In genomic region chr5:78361226-78361993, GRCh38 we compare ENCODE assay signal across 8 cellular contexts. TPM values are rescaled to one million over a fixed set of nuclear protein-coding genes. Genes with fewer than 3 reads are reported as not detected.
DNase-seq lines count a peak whose midpoint lies in the region; ATAC-seq and TF ChIP-seq lines count a peak whose summit lies in the region.

No MANE protein-coding gene starts in this region.

- H3K27me3 ChIP-seq in Peyer's patch (no peaks in the 10 kb centered on the region), spleen (replicated peaks in 1 of 7) (no peaks in the 10 kb centered on the region)

- DNase-seq in GM03348 (ENCODE audit: low spot score), result peak; percentile 45
- peak; percentile 35 for DNase-seq in KG1 (lab: John Stamatoyannopoulos, UW)
- peak in 1 of 3 donors; percentile 55 for DNase-seq in Peyer's patch
- no peak for DNase-seq in central memory CD8-positive, alpha-beta T cell (ENCODE audit: low spot score in 2 of 2)
- DNase-seq in kidney glomerular epithelial cell (lab: John Stamatoyannopoulos, UW), result peak; percentile 44
- DNase-seq in spleen, result no peak
- no peak for DNase-seq in NCI-H1930 (lab: John Stamatoyannopoulos, UW)

- no peaks in the 10 kb centered on the region for H3K9me3 Mint-ChIP-seq in central memory CD8-positive, alpha-beta T cell

- TF ChIP-seq POLR2A in Peyer's patch (IDR thresholded peaks at IDR 0.05) (peak in 1 of 2 donors; percentile 9), spleen (IDR thresholded peaks at IDR 0.05) (no peak)

- peak overlapping the region; percentile 97 for H3K27ac Mint-ChIP-seq in central memory CD8-positive, alpha-beta T cell (ENCODE audit: low read depth)

- H3K36me3 Mint-ChIP-seq in central memory CD8-positive, alpha-beta T cell (ENCODE audit: insufficient read depth), result peaks cover 21% of the 10 kb centered on the region

- H3K4me3 Mint-ChIP-seq in central memory CD8-positive, alpha-beta T cell, result peak overlapping the region; percentile 95

- H3K4me1 Mint-ChIP-seq in central memory CD8-positive, alpha-beta T cell, result peaks cover 51% of the 10 kb centered on the region

- H3K27ac ChIP-seq in Peyer's patch (peak overlapping the region; percentile 87 to 96 (median 88)), spleen (peak overlapping the region in 7 of 8 donors; percentile 90 to 96 (median 93))

- TF ChIP-seq CTCF in Peyer's patch (IDR thresholded peaks at IDR 0.05) (peak in 4 of 6 experiments; percentile 18 to 40 (median 29)), spleen (IDR thresholded peaks at IDR 0.05 in 8 of 11, conservative IDR thresholded peaks at IDR 0.05 in 3 of 11) (peak in 1 of 11 experiments; percentile 5)

- H3K4me3 ChIP-seq in Peyer's patch (peak overlapping the region; percentile 86 to 100 (median 98)), spleen (peak overlapping the region; percentile 83 to 99 (median 94))

- H3K9me3 ChIP-seq in Peyer's patch (no peaks in the 10 kb centered on the region), spleen (no peaks in the 10 kb centered on the region)

- H3K27me3 Mint-ChIP-seq in central memory CD8-positive, alpha-beta T cell, result no peaks in the 10 kb centered on the region

- H3K4me1 ChIP-seq in Peyer's patch (peaks cover 0 to 20% (median 0%) of the 10 kb centered on the region in 4 donors), spleen (peaks cover 18 to 57% (median 34%) of the 10 kb centered on the region in 6 donors)

- H3K36me3 ChIP-seq in Peyer's patch (no peaks in the 10 kb centered on the region), spleen (peaks cover 0 to 10% (median 0%) of the 10 kb centered on the region in 6 donors)

- intact Hi-C loops in spleen (cut with DNase I; ENCODE audit: low total_unique reads), result loop anchor here (2.0 kb wide), 1 partner anchor 67 kb away; the partner anchor contains the start of gene AP3B1

- 1 to 4% (median 2%) methylated on average over 15 of the region's 15 CpGs for WGBS in spleen, 5 donors

- no peak for ATAC-seq in central memory CD8-positive, alpha-beta T cell (replicated peaks; ENCODE audit: extremely low read depth, poor library complexity, severe bottlenecking)
- no peak for ATAC-seq in activated CD4-positive, CD25-positive, alpha-beta regulatory T cell treated with anti-CD3 and anti-CD28 coated beads, Interleukin-2, amount 50 U/mL, for 24 hours

RNA-seq across cellular contexts. Expression of gene SCAMP1, which starts 1.0 kb away (rescaled TPM):
- total RNA-seq in Peyer's patch (10 to 100 TPM; 10.6 to 17.3 (median 11.5) TPM), spleen (10 to 100 TPM; 20.1 to 28.2 (median 23.6) TPM)
- polyA plus RNA-seq in spleen, result 1 to 10 TPM; 3.7 to 5.8 (median 5.2) TPM

Comparison
In these comparisons a context has a peak if more than half of its experiments do, and no peak if none do; other contexts are left out.
1. DNase-seq: peak in GM03348 (single experiment), KG1 (single experiment) and kidney glomerular epithelial cell (single experiment); none in central memory CD8-positive, alpha-beta T cell (0 of 2), spleen (single experiment) and NCI-H1930 (0 of 2).